9 cellular contexts compared by ENCODE assay signal in genomic region chr2:196987654-196988364, GRCh38.
A peak's percentile ranks its signal among the peaks of the same experiment; 100 is the strongest.
DNase-seq lines count a peak whose midpoint lies in the region; ATAC-seq and TF ChIP-seq lines count a peak whose summit lies in the region.
"Had no signal": no experiment of that assay in that cellular context is flagged by ENCODE, and none has a peak within 500 bp of the region (broad histone marks: within the 10 kb centered on the region; RNA-seq: fewer than 3 reads in every experiment).

No MANE protein-coding gene starts in this region.

- ATAC-seq in HG03103 (IDR thresholded peaks at IDR 0.05; ENCODE audit: low read depth, unreplicated experiment), result peak; percentile 44
- peak; percentile 76 for ATAC-seq in activated naive CD8-positive, alpha-beta T cell treated with anti-CD3 and anti-CD28 coated beads, Interleukin-2, amount 10 ng/mL, durations not matched to agents 7 days and 5 days (ENCODE audit: low read depth)
- ATAC-seq in GM21447 (IDR thresholded peaks at IDR 0.05; ENCODE audit: unreplicated experiment), result no peak

- H3K9me3 Mint-ChIP-seq in activated naive CD8-positive, alpha-beta T cell treated with anti-CD3 and anti-CD28 coated beads, Interleukin-2, amount 10 ng/mL, durations not matched to agents 7 days and 5 days, result no peaks in the 10 kb centered on the region

- intact Hi-C loops in left ventricle myocardium inferior (cut with micrococcal nuclease), result no loop called here

- peaks cover 68% of the 10 kb centered on the region for H3K36me3 Mint-ChIP-seq in activated naive CD8-positive, alpha-beta T cell treated with anti-CD3 and anti-CD28 coated beads, Interleukin-2, amount 10 ng/mL, durations not matched to agents 7 days and 5 days

- H3K4me3 ChIP-seq in left ventricle myocardium inferior, result peak overlapping the region; percentile 45

- POLR2A ChIA-PET in activated naive CD8-positive, alpha-beta T cell treated with anti-CD3 and anti-CD28 coated beads, Interleukin-2, amount 10 ng/mL, durations not matched to agents 7 days and 5 days (lab: Charles Lee), result interaction anchor here (0.6 to 1.8 kb wide), 2 partner anchors 8 to 61 kb away, joined by 4 read pairs; no protein-coding TSS in a partner anchor

- peaks cover 37% of the 10 kb centered on the region for H3K4me1 Mint-ChIP-seq in activated naive CD8-positive, alpha-beta T cell treated with anti-CD3 and anti-CD28 coated beads, Interleukin-2, amount 10 ng/mL, durations not matched to agents 7 days and 5 days

- peak overlapping the region; percentile 92 for H3K27ac Mint-ChIP-seq in activated naive CD8-positive, alpha-beta T cell treated with anti-CD3 and anti-CD28 coated beads, Interleukin-2, amount 10 ng/mL, durations not matched to agents 7 days and 5 days

- DNase-seq in NCI-H1092 treated with DMSO at 0.1 percent for 48 hours (lab: John Stamatoyannopoulos, UW), result peak; percentile 74
- no peak for DNase-seq in NCI-H1092 (lab: John Stamatoyannopoulos, UW)
- peak; percentile 93 for DNase-seq in NCI-H748 treated with DMSO at 0.1 percent for 48 hours (lab: John Stamatoyannopoulos, UW)
- no peak for DNase-seq in activated naive CD8-positive, alpha-beta T cell treated with anti-CD3 and anti-CD28 coated beads, Interleukin-2, amount 10 ng/mL, durations not matched to agents 7 days and 5 days
- no peak for DNase-seq in left ventricle myocardium inferior
- peak; percentile 12 for DNase-seq in retina

- no peaks in the 10 kb centered on the region for H3K27me3 Mint-ChIP-seq in activated naive CD8-positive, alpha-beta T cell treated with anti-CD3 and anti-CD28 coated beads, Interleukin-2, amount 10 ng/mL, durations not matched to agents 7 days and 5 days

- H3K27ac ChIP-seq in left ventricle myocardium inferior (replicated peaks), result peak overlapping the region; percentile 66
- H3K27ac ChIP-seq: 22Rv1 had no signal

- H3K27me3 ChIP-seq in left ventricle myocardium inferior (ENCODE audit: low read depth), result no peaks in the 10 kb centered on the region

- H3K9me3 ChIP-seq in left ventricle myocardium inferior (replicated peaks), result no peaks in the 10 kb centered on the region

- TF ChIP-seq CTCF in left ventricle myocardium inferior (IDR thresholded peaks at IDR 0.05; ENCODE audit: borderline replicate concordance), result no peak

- peaks cover 18% of the 10 kb centered on the region for H3K4me1 ChIP-seq in left ventricle myocardium inferior

- H3K36me3 ChIP-seq in left ventricle myocardium inferior, result no peaks in the 10 kb centered on the region

- peak overlapping the region; percentile 76 for H3K4me3 Mint-ChIP-seq in activated naive CD8-positive, alpha-beta T cell treated with anti-CD3 and anti-CD28 coated beads, Interleukin-2, amount 10 ng/mL, durations not matched to agents 7 days and 5 days

Comparison
In these comparisons a context has a peak if more than half of its experiments do, and no peak if none do; other contexts are left out.
1. DNase-seq: peak in NCI-H1092 treated with DMSO at 0.1 percent for 48 hours (single experiment), NCI-H748 treated with DMSO at 0.1 percent for 48 hours (single experiment) and retina (single experiment); none in NCI-H1092 (single experiment), activated naive CD8-positive, alpha-beta T cell treated with anti-CD3 and anti-CD28 coated beads, Interleukin-2, amount 10 ng/mL, durations not matched to agents 7 days and 5 days (single experiment) and left ventricle myocardium inferior (single experiment).